Comparison of ENCODE assay signal across 8 cellular contexts in the genomic region with DNA sequence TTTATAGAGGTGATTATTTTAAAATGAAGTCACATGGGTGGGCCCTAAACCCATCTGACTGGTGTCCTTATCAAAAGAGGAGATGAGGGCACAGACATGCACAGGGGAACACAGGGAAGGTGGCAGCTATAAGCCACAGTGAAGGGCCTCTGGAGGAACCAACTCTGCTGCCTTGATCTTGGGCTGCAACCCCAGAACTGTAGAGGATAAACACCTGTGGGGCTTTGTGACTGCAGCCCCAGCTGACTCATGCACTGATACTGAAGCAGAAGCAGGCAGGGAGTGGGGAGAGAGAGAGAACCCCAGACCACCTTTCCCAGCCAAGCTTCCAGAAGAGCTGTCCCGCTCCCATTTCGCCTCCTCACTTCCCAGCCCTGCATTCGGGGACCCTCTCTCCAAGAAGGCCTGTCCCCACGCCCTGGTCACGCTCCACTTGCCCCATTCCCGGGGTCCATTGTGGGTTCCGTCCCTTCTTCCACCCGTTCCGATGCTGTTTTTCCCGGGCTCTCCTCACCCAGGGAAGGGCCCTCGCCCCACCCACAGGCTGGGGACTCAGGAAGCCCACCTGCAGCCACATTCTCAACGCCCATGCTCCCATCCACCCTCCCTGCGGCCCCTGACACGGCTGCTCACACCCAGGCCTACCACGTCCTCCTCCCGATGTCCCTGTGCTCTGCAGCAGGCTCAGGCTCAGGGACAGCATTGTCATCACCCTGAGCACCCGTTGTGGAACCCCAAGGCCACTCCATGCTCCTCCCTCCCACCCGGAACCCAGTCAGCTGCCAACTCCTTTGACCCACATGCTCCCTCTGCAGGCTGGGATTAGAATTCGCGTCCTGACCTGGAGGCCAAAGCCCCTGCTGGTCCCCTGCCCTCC.
DNase-seq lines count a peak whose midpoint lies in the region; ATAC-seq, FAIRE-seq and TF ChIP-seq lines count a peak whose summit lies in the region.

No MANE protein-coding gene starts in this region.

- ATAC-seq in HG03520 (IDR thresholded peaks at IDR 0.05; ENCODE audit: unreplicated experiment) (no peak), HG02610 (IDR thresholded peaks at IDR 0.05; ENCODE audit: unreplicated experiment) (no peak)

- H2AFZ ChIP-seq in smooth muscle cell (ENCODE audit: low read depth) = no peak overlapping the region

- H3K79me2 ChIP-seq in smooth muscle cell (ENCODE audit: low read depth) = no peaks in the 10 kb centered on the region

- H3K27ac ChIP-seq in Peyer's patch (no peak overlapping the region), smooth muscle cell (ENCODE audit: low read depth) (no peak overlapping the region)

- H3K27me3 ChIP-seq in Peyer's patch (no peaks in the 10 kb centered on the region), smooth muscle cell (ENCODE audit: low read depth) (peaks cover 14% of the 10 kb centered on the region)

- H3K4me3 ChIP-seq in Peyer's patch (no peak overlapping the region), fibroblast of mammary gland (ENCODE audit: control insufficient read depth, low read depth, low read length) (no peak overlapping the region), smooth muscle cell (no peak overlapping the region)

- H3K36me3 ChIP-seq in Peyer's patch (no peaks in the 10 kb centered on the region), smooth muscle cell (ENCODE audit: low read depth) (no peaks in the 10 kb centered on the region)

- H3K9me3 ChIP-seq in Peyer's patch = no peaks in the 10 kb centered on the region
- no peaks in the 10 kb centered on the region for H3K9me3 ChIP-seq in smooth muscle cell (replicated peaks; ENCODE audit: low read depth)

- FAIRE-seq in GM12891 (lab: Jason Lieb, UNC) = no peak

- H4K20me1 ChIP-seq in smooth muscle cell (ENCODE audit: low read depth) = no peaks in the 10 kb centered on the region

- peaks cover 0 to 10% (median 0%) of the 10 kb centered on the region in 4 donors for H3K4me1 ChIP-seq in Peyer's patch
- H3K4me1 ChIP-seq in smooth muscle cell (ENCODE audit: low read depth) = no peaks in the 10 kb centered on the region

- no peak overlapping the region for H3K4me2 ChIP-seq in smooth muscle cell

- 73% methylated on average over 18 of the region's 20 CpGs for WGBS in smooth muscle cell (ENCODE audit: low lambda C conversion rate)

- H3K9ac ChIP-seq in smooth muscle cell (ENCODE audit: low read depth) = no peak overlapping the region

- TF ChIP-seq CTCF in Peyer's patch (IDR thresholded peaks at IDR 0.05) = peak in 4 of 6 experiments; percentile 35 to 65 (median 61)
- TF ChIP-seq CTCF in fibroblast of mammary gland (conservative IDR thresholded peaks at IDR 0.05; ENCODE audit: control insufficient read depth, insufficient read depth, low read depth, low read length) = peak; percentile 67
- TF ChIP-seq CTCF in smooth muscle cell (IDR thresholded peaks at IDR 0.05; ENCODE audit: borderline replicate concordance, insufficient read depth, poor library complexity, severe bottlenecking) = peak; percentile 52

- DNase-seq in AG20443 (ENCODE audit: low spot score) = peak; percentile 74
- peak; percentile 54 for DNase-seq in GM12891 (ENCODE audit: insufficient read length, low spot score)
- peak; percentile 16 to 61 (median 54) for DNase-seq in Peyer's patch
- peak; percentile 36 for DNase-seq in fibroblast of mammary gland (ENCODE audit: low read depth)
- DNase-seq in smooth muscle cell (lab: John Stamatoyannopoulos, UW; ENCODE audit: unreplicated experiment) = no peak
- no peak for DNase-seq in NCI-H128 (lab: John Stamatoyannopoulos, UW; ENCODE audit: unreplicated experiment)

- no peak for TF ChIP-seq POLR2A in GM12891 (IDR thresholded peaks at IDR 0.05; ENCODE audit: low read depth, low read length)
- no peak for TF ChIP-seq POLR2A in Peyer's patch (IDR thresholded peaks at IDR 0.05)

- H3F3A ChIP-seq in smooth muscle cell (ENCODE audit: low read depth) = no peaks in the 10 kb centered on the region

TF ChIP-seq in GM12891, 5 proteins besides CTCF, POLR2A, EP300 and RAD21:
- TF ChIP-seq POLR2AphosphoS5 (IDR thresholded peaks at IDR 0.05; ENCODE audit: low read depth, low read length) (no peak), SPI1 (IDR thresholded peaks at IDR 0.05; ENCODE audit: low read depth, low read length) (no peak), PAX5 (IDR thresholded peaks at IDR 0.05; ENCODE audit: insufficient read depth, low read length, severe bottlenecking) (no peak), POU2F2 (IDR thresholded peaks at IDR 0.05; ENCODE audit: low read depth, low read length) (no peak), TAF1 (IDR thresholded peaks at IDR 0.05; ENCODE audit: low read depth, low read length) (no peak)

Comparison
In these comparisons a context has a peak if more than half of its experiments do, and no peak if none do; other contexts are left out.
1. DNase-seq: peak in AG20443 (single experiment), GM12891 (single experiment), Peyer's patch (3 of 3) and fibroblast of mammary gland (single experiment); none in smooth muscle cell (single experiment) and NCI-H128 (single experiment).
2. Peak in every context shown above with its lines, with median percentiles within 50 percentile points of each other: CTCF ChIP-seq.